8 cellular contexts compared by ENCODE assay signal in genomic region chr20:35991142-35991771, GRCh38. TPM values are rescaled to one million over a fixed set of nuclear protein-coding genes. Genes with fewer than 3 reads are reported as not detected.
A peak's percentile ranks its signal among the peaks of the same experiment; 100 is the strongest.
DNase-seq lines count a peak whose midpoint lies in the region; ATAC-seq, FAIRE-seq and TF ChIP-seq lines count a peak whose summit lies in the region.

No MANE protein-coding gene starts in this region.

- H3K4me1 ChIP-seq in thoracic aorta (ENCODE audit: control insufficient read depth in 1 of 2, low read depth in 2 of 2) = no peaks in the 10 kb centered on the region

- ATAC-seq in SK-N-SH treated with all-trans-retinoic acid at 6 μM for 48 hours (peak; percentile 71), thoracic aorta (ENCODE audit: insufficient number of reproducible peaks, low FRiP score, low read depth) (no peak), HG02981 (IDR thresholded peaks at IDR 0.05; ENCODE audit: unreplicated experiment) (no peak), GM21723 (IDR thresholded peaks at IDR 0.05; ENCODE audit: unreplicated experiment) (no peak)

- POLR2A ChIA-PET in AG04449 (lab: Yijun Ruan, JAX) = interaction anchor here (0.9 kb wide), 1 partner anchor 37 kb away, joined by 3 read pairs; the partner anchor contains the start of gene SCAND1

- H3K9me3 ChIP-seq in thoracic aorta = no peaks in the 10 kb centered on the region

- no peak for TF ChIP-seq POLR2A in H54 (IDR thresholded peaks at IDR 0.05; ENCODE audit: low read depth, low read length)

- no peak overlapping the region for H3K27ac ChIP-seq in thoracic aorta

- no peak for DNase-seq in AG04449 (ENCODE audit: low read depth, low spot score)
- DNase-seq in H54 (ENCODE audit: insufficient read length, low spot score) = peak; percentile 49
- DNase-seq in fibroblast of the conjunctiva (ENCODE audit: low read depth) = peak; percentile 20
- no peak for DNase-seq in thoracic aorta (ENCODE audit: low spot score)
- no peak for DNase-seq in occipital lobe (lab: John Stamatoyannopoulos, UW)

- H3K4me3 ChIP-seq in AG04449 (ENCODE audit: low read depth, low read length) (no peak overlapping the region), thoracic aorta (no peak overlapping the region)

- no peaks in the 10 kb centered on the region for H3K36me3 ChIP-seq in thoracic aorta

- TF ChIP-seq CTCF in AG04449 (IDR thresholded peaks at IDR 0.05; ENCODE audit: insufficient read depth, low read length, missing control alignments) (peak; percentile 34), thoracic aorta (IDR thresholded peaks at IDR 0.05) (peak; percentile 40)

- no peaks in the 10 kb centered on the region for H3K27me3 ChIP-seq in thoracic aorta (replicated peaks; ENCODE audit: insufficient read depth)

- CTCF ChIA-PET in AG04449 (lab: Yijun Ruan, JAX) = interaction anchor here (0.6 to 11.8 kb wide), 36 partner anchors 9 to 529 kb away, joined by 3 to 971 read pairs (median 6); partner anchors contain the start of genes AAR2, CNBD2, EPB41L1 and SCAND1

- no peak for FAIRE-seq in H54 (lab: Jason Lieb, UNC)

TF ChIP-seq in SK-N-SH treated with all-trans-retinoic acid at 6 μM for 48 hours, 23 proteins besides CTCF, POLR2A, EP300 and RAD21:
- TF ChIP-seq RARB (CRISPR knock-in tag; IDR thresholded peaks at IDR 0.05) (no peak), ZFP3 (CRISPR knock-in tag; IDR thresholded peaks at IDR 0.05) (no peak), ESRRG (CRISPR knock-in tag; IDR thresholded peaks at IDR 0.05) (no peak), ZNF8 (CRISPR knock-in tag; IDR thresholded peaks at IDR 0.05) (no peak), SNAI2 (CRISPR knock-in tag; IDR thresholded peaks at IDR 0.05) (no peak), GLIS3 (CRISPR knock-in tag; IDR thresholded peaks at IDR 0.05) (no peak), ZC3H10 (CRISPR knock-in tag; IDR thresholded peaks at IDR 0.05) (no peak), BACH2 (CRISPR knock-in tag; IDR thresholded peaks at IDR 0.05; ENCODE audit: borderline replicate concordance) (no peak), ZNF70 (CRISPR knock-in tag; IDR thresholded peaks at IDR 0.05) (no peak), TOX (CRISPR knock-in tag; IDR thresholded peaks at IDR 0.05; ENCODE audit: borderline replicate concordance) (no peak), PATZ1 (CRISPR knock-in tag; IDR thresholded peaks at IDR 0.05; ENCODE audit: borderline replicate concordance) (no peak), ZFP30 (CRISPR knock-in tag; IDR thresholded peaks at IDR 0.05) (no peak)
- TF ChIP-seq, protein P1, sequence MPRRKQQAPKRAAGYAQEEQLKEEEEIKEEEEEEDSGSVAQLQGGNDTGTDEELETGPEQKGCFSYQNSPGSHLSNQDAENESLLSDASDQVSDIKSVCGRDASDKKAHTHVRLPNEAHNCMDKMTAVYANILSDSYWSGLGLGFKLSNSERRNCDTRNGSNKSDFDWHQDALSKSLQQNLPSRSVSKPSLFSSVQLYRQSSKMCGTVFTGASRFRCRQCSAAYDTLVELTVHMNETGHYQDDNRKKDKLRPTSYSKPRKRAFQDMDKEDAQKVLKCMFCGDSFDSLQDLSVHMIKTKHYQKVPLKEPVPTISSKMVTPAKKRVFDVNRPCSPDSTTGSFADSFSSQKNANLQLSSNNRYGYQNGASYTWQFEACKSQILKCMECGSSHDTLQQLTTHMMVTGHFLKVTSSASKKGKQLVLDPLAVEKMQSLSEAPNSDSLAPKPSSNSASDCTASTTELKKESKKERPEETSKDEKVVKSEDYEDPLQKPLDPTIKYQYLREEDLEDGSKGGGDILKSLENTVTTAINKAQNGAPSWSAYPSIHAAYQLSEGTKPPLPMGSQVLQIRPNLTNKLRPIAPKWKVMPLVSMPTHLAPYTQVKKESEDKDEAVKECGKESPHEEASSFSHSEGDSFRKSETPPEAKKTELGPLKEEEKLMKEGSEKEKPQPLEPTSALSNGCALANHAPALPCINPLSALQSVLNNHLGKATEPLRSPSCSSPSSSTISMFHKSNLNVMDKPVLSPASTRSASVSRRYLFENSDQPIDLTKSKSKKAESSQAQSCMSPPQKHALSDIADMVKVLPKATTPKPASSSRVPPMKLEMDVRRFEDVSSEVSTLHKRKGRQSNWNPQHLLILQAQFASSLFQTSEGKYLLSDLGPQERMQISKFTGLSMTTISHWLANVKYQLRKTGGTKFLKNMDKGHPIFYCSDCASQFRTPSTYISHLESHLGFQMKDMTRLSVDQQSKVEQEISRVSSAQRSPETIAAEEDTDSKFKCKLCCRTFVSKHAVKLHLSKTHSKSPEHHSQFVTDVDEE (CRISPR knock-in tag; IDR thresholded peaks at IDR 0.05) = no peak
TF ChIP-seq in SK-N-SH treated with all-trans-retinoic acid at 6 μM for 48 hours: peak in this region for 0.

RNA-seq across cellular contexts. Expression of gene CNBD2, which starts 22.9 kb away (rescaled TPM):
- total RNA-seq in thoracic aorta (1 to 10 TPM; 1.2 to 2.6 TPM), occipital lobe (5.5 TPM)

RNA-seq across cellular contexts. Expression of gene SCAND1, which starts 37.0 kb away (rescaled TPM):
- total RNA-seq in thoracic aorta (10 to 100 TPM; 42.3 to 87.2 TPM), occipital lobe (27.0 TPM)

Comparison
In these comparisons a context has a peak if more than half of its experiments do, and no peak if none do; other contexts are left out.
1. DNase-seq: peak in H54 (single experiment) and fibroblast of the conjunctiva (single experiment); none in AG04449 (single experiment), thoracic aorta (single experiment) and occipital lobe (single experiment).